ENCODE assay signal across 8 cellular contexts in the genomic region with DNA sequence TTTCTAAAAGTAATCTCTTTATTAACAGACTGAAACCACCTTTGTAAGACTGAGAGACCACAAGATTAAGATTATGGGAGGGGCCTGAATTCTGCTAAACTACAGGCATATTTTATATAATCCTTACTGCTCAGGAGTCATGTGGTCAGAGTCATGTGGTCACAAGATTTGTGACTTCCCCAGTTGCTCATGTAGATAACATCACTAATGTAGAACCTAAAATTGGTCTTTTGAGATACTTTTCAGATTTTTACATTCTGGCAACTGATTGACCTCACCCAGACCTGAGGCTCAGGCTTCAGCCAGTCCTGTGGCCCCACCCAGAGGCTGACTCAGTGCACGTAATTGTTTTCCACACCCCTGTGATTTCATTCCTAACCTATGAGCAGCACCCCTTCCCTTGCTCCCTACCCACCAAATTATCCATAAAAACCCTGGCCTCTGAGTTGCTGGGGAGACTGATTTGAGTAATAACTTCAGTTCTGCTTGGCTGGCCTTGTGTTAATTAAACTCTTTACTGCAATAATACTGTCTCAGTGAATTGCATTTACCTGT. TPM values are rescaled to one million over a fixed set of nuclear protein-coding genes. Genes with fewer than 3 reads are reported as not detected.
DNase-seq lines count a peak whose midpoint lies in the region; ATAC-seq and TF ChIP-seq lines count a peak whose summit lies in the region.

No MANE protein-coding gene starts in this region.

- H3K27me3 Mint-ChIP-seq in T-helper 17 cell: peaks cover 4% of the 10 kb centered on the region
- peaks cover 0 to 4% of the 10 kb centered on the region in 2 donors for H3K27me3 Mint-ChIP-seq in effector memory CD8-positive, alpha-beta T cell
- H3K27me3 Mint-ChIP-seq in osteocyte (ENCODE audit: unreplicated experiment): no peaks in the 10 kb centered on the region

- H3K36me3 Mint-ChIP-seq in T-helper 17 cell (ENCODE audit: low read depth) (peaks cover 4% of the 10 kb centered on the region), osteocyte (ENCODE audit: unreplicated experiment) (no peaks in the 10 kb centered on the region)
- no peaks in the 10 kb centered on the region for H3K36me3 Mint-ChIP-seq in effector memory CD8-positive, alpha-beta T cell (ENCODE audit: insufficient read depth)

- DNase-seq in AML-193 (lab: John Stamatoyannopoulos, UW): peak; percentile 5 to 19
- no peak for DNase-seq in T-helper 17 cell
- peak in 2 of 3 experiments; percentile 1 to 5 for DNase-seq in effector memory CD8-positive, alpha-beta T cell
- DNase-seq in osteocyte (ENCODE audit: extremely low spot score, unreplicated experiment): no peak
- no peak for DNase-seq in NCI-H510A (lab: John Stamatoyannopoulos, UW)
- DNase-seq in NCI-H2171 (lab: John Stamatoyannopoulos, UW): no peak

- H3K9me3 Mint-ChIP-seq in effector memory CD8-positive, alpha-beta T cell: no peaks in the 10 kb centered on the region
- no peaks in the 10 kb centered on the region for H3K9me3 Mint-ChIP-seq in osteocyte (ENCODE audit: unreplicated experiment)

- H3K4me1 Mint-ChIP-seq in T-helper 17 cell (peaks cover 15% of the 10 kb centered on the region), osteocyte (ENCODE audit: unreplicated experiment) (peaks cover 25% of the 10 kb centered on the region)
- peaks cover 8 to 13% of the 10 kb centered on the region in 2 donors for H3K4me1 Mint-ChIP-seq in effector memory CD8-positive, alpha-beta T cell (ENCODE audit: low read depth in 2 of 2)

- H3K4me3 Mint-ChIP-seq in T-helper 17 cell: no peak overlapping the region
- H3K4me3 Mint-ChIP-seq in effector memory CD8-positive, alpha-beta T cell: no peak overlapping the region
- H3K4me3 Mint-ChIP-seq in osteocyte (ENCODE audit: unreplicated experiment): no peak overlapping the region

- TF ChIP-seq CTCF in osteocyte (IDR thresholded peaks at IDR 0.05): peak; percentile 24

- H3K27ac Mint-ChIP-seq in T-helper 17 cell (peak overlapping the region; percentile 37), osteocyte (ENCODE audit: unreplicated experiment) (no peak overlapping the region)
- H3K27ac Mint-ChIP-seq in effector memory CD8-positive, alpha-beta T cell: no peak overlapping the region

- ATAC-seq in GM18511 (IDR thresholded peaks at IDR 0.05; ENCODE audit: unreplicated experiment): peak; percentile 63
- ATAC-seq in HG03378 (IDR thresholded peaks at IDR 0.05; ENCODE audit: unreplicated experiment): peak; percentile 51
- peak; percentile 68 for ATAC-seq in T-helper 17 cell
- ATAC-seq in effector memory CD8-positive, alpha-beta T cell (replicated peaks): peak; percentile 47

- no peaks in the 10 kb centered on the region for H3K9me3 ChIP-seq in T-helper 17 cell (ENCODE audit: control insufficient read depth, low read length, poor library complexity, severe bottlenecking)

RNA-seq across cellular contexts. Expression of a gene that starts 41.8 kb away (rescaled TPM):
- total RNA-seq in T-helper 17 cell: 10 to 100 TPM; 35.5 to 46.2 TPM
- total RNA-seq in osteocyte: 28.3 and 33.4 TPM in 2 replicates

Comparison
In these comparisons a context has a peak if more than half of its experiments do, and no peak if none do; other contexts are left out.
1. DNase-seq: peak in AML-193 (2 of 2) and effector memory CD8-positive, alpha-beta T cell (2 of 3); none in T-helper 17 cell (0 of 3), osteocyte (single experiment), NCI-H510A (single experiment) and NCI-H2171 (single experiment).
2. Peak in every context shown above with its lines, with median percentiles within 50 percentile points of each other: ATAC-seq.